In genomic region chr6:75484535-75484934, GRCh38 we compare ENCODE assay signal across 17 cellular contexts. TPM values are rescaled to one million over a fixed set of nuclear protein-coding genes. Genes with fewer than 3 reads are reported as not detected.
DNase-seq lines count a peak whose midpoint lies in the region; ATAC-seq and TF ChIP-seq lines count a peak whose summit lies in the region.
"Had no signal": no experiment of that assay in that cellular context is flagged by ENCODE, and none has a peak within 500 bp of the region (broad histone marks: within the 10 kb centered on the region; RNA-seq: fewer than 3 reads in every experiment).

No MANE protein-coding gene starts in this region.

- H3K4me1 ChIP-seq in CD8-positive, alpha-beta T cell (ENCODE audit: insufficient read depth, low read length): no peaks in the 10 kb centered on the region

- no peaks in the 10 kb centered on the region for H3K9me3 ChIP-seq in CD8-positive, alpha-beta T cell (ENCODE audit: low read length)

- intact Hi-C loops in CD8-positive, alpha-beta T cell (cut with DNase I, micrococcal nuclease): no loop called here

- H3K4me1 Mint-ChIP-seq in stimulated activated effector memory CD8-positive, alpha-beta T cell treated with anti-CD3 and anti-CD28 coated beads, Interleukin-12 subunit alpha, Interleukin-12 subunit beta, amount 100 ng/mL, for 72 hours: no peaks in the 10 kb centered on the region
- no peaks in the 10 kb centered on the region for H3K4me1 Mint-ChIP-seq in CD8-positive, alpha-beta T cell (ENCODE audit: low read depth)
- H3K4me1 Mint-ChIP-seq: activated CD4-positive, alpha-beta T cell treated with anti-CD3 and anti-CD28 coated beads for 36 hours; activated naive CD8-positive, alpha-beta T cell treated with anti-CD3 and anti-CD28 coated beads, Interleukin-2, amount 50 U/mL, for 24 hours had no signal

- no peak overlapping the region for H3K27ac ChIP-seq in CD8-positive, alpha-beta T cell (ENCODE audit: low read depth, low read length)
- H3K27ac ChIP-seq: epithelial cell of prostate had no signal

- POLR2A ChIA-PET in CD8-positive, alpha-beta T cell (lab: Charles Lee): no interaction called here

- in situ Hi-C loops in G401 (cut with HindIII; ENCODE audit: low sequenced_read_pairs): no loop called here

- no peak for DNase-seq in SKM-1 (lab: John Stamatoyannopoulos, UW; ENCODE audit: unreplicated experiment)
- DNase-seq in G401 (ENCODE audit: low spot score): no peak
- no peak for DNase-seq in stimulated activated effector memory CD8-positive, alpha-beta T cell treated with anti-CD3 and anti-CD28 coated beads, Interleukin-12 subunit alpha, Interleukin-12 subunit beta, amount 100 ng/mL, for 72 hours (ENCODE audit: low spot score in 2 of 2)
- DNase-seq in CD8-positive, alpha-beta T cell: no peak
- DNase-seq: activated CD4-positive, alpha-beta T cell treated with anti-CD3 and anti-CD28 coated beads for 36 hours; activated naive CD8-positive, alpha-beta T cell treated with anti-CD3 and anti-CD28 coated beads, Interleukin-2, amount 50 U/mL, for 24 hours; head of caudate nucleus; KBM-7; kidney glomerular epithelial cell; NCI-H510A treated with DMSO at 0.1 percent for 48 hours; retina had no signal

- H3K4me3 Mint-ChIP-seq in stimulated activated effector memory CD8-positive, alpha-beta T cell treated with anti-CD3 and anti-CD28 coated beads, Interleukin-12 subunit alpha, Interleukin-12 subunit beta, amount 100 ng/mL, for 72 hours: no peak overlapping the region
- H3K4me3 Mint-ChIP-seq in CD8-positive, alpha-beta T cell: no peak overlapping the region
- H3K4me3 Mint-ChIP-seq: activated CD4-positive, alpha-beta T cell treated with anti-CD3 and anti-CD28 coated beads for 36 hours; activated naive CD8-positive, alpha-beta T cell treated with anti-CD3 and anti-CD28 coated beads, Interleukin-2, amount 50 U/mL, for 24 hours had no signal

- no peak for TF ChIP-seq CTCF in CD8-positive, alpha-beta T cell (IDR thresholded peaks at IDR 0.05)

- H3K9me3 Mint-ChIP-seq in stimulated activated effector memory CD8-positive, alpha-beta T cell treated with anti-CD3 and anti-CD28 coated beads, Interleukin-12 subunit alpha, Interleukin-12 subunit beta, amount 100 ng/mL, for 72 hours: no peaks in the 10 kb centered on the region
- H3K9me3 Mint-ChIP-seq in CD8-positive, alpha-beta T cell: no peaks in the 10 kb centered on the region
- H3K9me3 Mint-ChIP-seq: activated naive CD8-positive, alpha-beta T cell treated with anti-CD3 and anti-CD28 coated beads, Interleukin-2, amount 50 U/mL, for 24 hours had no signal

- peaks cover 20% of the 10 kb centered on the region for H3K27me3 Mint-ChIP-seq in CD8-positive, alpha-beta T cell (ENCODE audit: low read depth)

- H3K4me3 ChIP-seq in CD8-positive, alpha-beta T cell (ENCODE audit: low read depth, low read length): no peak overlapping the region

- H3K36me3 Mint-ChIP-seq in stimulated activated effector memory CD8-positive, alpha-beta T cell treated with anti-CD3 and anti-CD28 coated beads, Interleukin-12 subunit alpha, Interleukin-12 subunit beta, amount 100 ng/mL, for 72 hours: no peaks in the 10 kb centered on the region
- H3K36me3 Mint-ChIP-seq in CD8-positive, alpha-beta T cell: no peaks in the 10 kb centered on the region

- peaks cover 3% of the 10 kb centered on the region for H3K27me3 ChIP-seq in CD8-positive, alpha-beta T cell (ENCODE audit: insufficient read depth, low read length)

- H3K36me3 ChIP-seq in CD8-positive, alpha-beta T cell (ENCODE audit: insufficient read depth, low read length): no peaks in the 10 kb centered on the region

- no peak overlapping the region for H3K27ac Mint-ChIP-seq in stimulated activated effector memory CD8-positive, alpha-beta T cell treated with anti-CD3 and anti-CD28 coated beads, Interleukin-12 subunit alpha, Interleukin-12 subunit beta, amount 100 ng/mL, for 72 hours
- no peak overlapping the region for H3K27ac Mint-ChIP-seq in CD8-positive, alpha-beta T cell
- H3K27ac Mint-ChIP-seq: activated CD4-positive, alpha-beta T cell treated with anti-CD3 and anti-CD28 coated beads for 36 hours; activated naive CD8-positive, alpha-beta T cell treated with anti-CD3 and anti-CD28 coated beads, Interleukin-2, amount 50 U/mL, for 24 hours had no signal

- CTCF ChIA-PET in CD8-positive, alpha-beta T cell (lab: Charles Lee): no interaction called here

- ATAC-seq in GM18517 (IDR thresholded peaks at IDR 0.05; ENCODE audit: unreplicated experiment): peak; percentile 81
- peak; percentile 99 for ATAC-seq in GM21423 (IDR thresholded peaks at IDR 0.05; ENCODE audit: unreplicated experiment)
- ATAC-seq in HG02970 (IDR thresholded peaks at IDR 0.05; ENCODE audit: low FRiP score, unreplicated experiment): peak; percentile 61
- ATAC-seq in HG03558 (IDR thresholded peaks at IDR 0.05; ENCODE audit: extremely low read depth, unreplicated experiment): peak; percentile 84
- no peak for ATAC-seq in stimulated activated effector memory CD8-positive, alpha-beta T cell treated with anti-CD3 and anti-CD28 coated beads, Interleukin-12 subunit alpha, Interleukin-12 subunit beta, amount 100 ng/mL, for 72 hours
- no peak for ATAC-seq in CD8-positive, alpha-beta T cell
- ATAC-seq: activated CD4-positive, alpha-beta T cell treated with anti-CD3 and anti-CD28 coated beads for 36 hours; activated naive CD8-positive, alpha-beta T cell treated with anti-CD3 and anti-CD28 coated beads, Interleukin-2, amount 50 U/mL, for 24 hours had no signal

RNA-seq across cellular contexts. Expression of gene FILIP1, which starts 9.1 kb away (rescaled TPM):
- total RNA-seq in G401 (2014; rRNA removed; shearing (Covaris generic)): not detected in 2 replicates
- total RNA-seq in CD8-positive, alpha-beta T cell: under 1 TPM in 1 of 2 experiments, not detected in 1; 0.06 TPM
- total RNA-seq: activated CD4-positive, alpha-beta T cell treated with anti-CD3 and anti-CD28 coated beads for 36 hours; T-helper 1 cell treated with Interleukin-12 subunit alpha and Interleukin-12 subunit beta and Interleukin-4 antibody, amounts not matched to agents 30 ng/mL and 1 ng/mL, for 36 hours had no signal

Comparison
In these comparisons a context has a peak if more than half of its experiments do, and no peak if none do; other contexts are left out.
1. ATAC-seq: peak in GM18517 (single experiment), GM21423 (single experiment), HG02970 (single experiment) and HG03558 (single experiment); none in stimulated activated effector memory CD8-positive, alpha-beta T cell treated with anti-CD3 and anti-CD28 coated beads, Interleukin-12 subunit alpha, Interleukin-12 subunit beta, amount 100 ng/mL, for 72 hours (single experiment) and CD8-positive, alpha-beta T cell (single experiment).